8 cellular contexts compared by ENCODE assay signal in genomic region chr12:2692156-2692555, GRCh38.
A peak's percentile ranks its signal among the peaks of the same experiment; 100 is the strongest.
DNase-seq lines count a peak whose midpoint lies in the region; ATAC-seq, FAIRE-seq and TF ChIP-seq lines count a peak whose summit lies in the region.

No MANE protein-coding gene starts in this region.

- peaks cover 12% of the 10 kb centered on the region for H3K4me1 Mint-ChIP-seq in chondrocyte (ENCODE audit: low read depth)

- H3K27ac ChIP-seq in pancreas = no peak overlapping the region
- H3K27ac ChIP-seq in right cardiac atrium (ENCODE audit: low read length) = no peak overlapping the region
- no peak overlapping the region for H3K27ac ChIP-seq in foreskin keratinocyte

- H3K27ac Mint-ChIP-seq in chondrocyte (ENCODE audit: unreplicated experiment) = no peak overlapping the region

- no peak for ATAC-seq in pancreas
- ATAC-seq in right cardiac atrium = no peak
- ATAC-seq in foreskin keratinocyte = no peak

- peaks cover 7% of the 10 kb centered on the region for H3K27me3 Mint-ChIP-seq in chondrocyte (ENCODE audit: low read depth)

- H3K9me3 ChIP-seq in pancreas = no peaks in the 10 kb centered on the region
- no peaks in the 10 kb centered on the region for H3K9me3 ChIP-seq in right cardiac atrium (ENCODE audit: control insufficient read depth, low read length)

- TF ChIP-seq CTCF in chondrocyte (IDR thresholded peaks at IDR 0.05) = no peak
- TF ChIP-seq CTCF in pancreas (IDR thresholded peaks at IDR 0.05) = no peak
- TF ChIP-seq CTCF in foreskin keratinocyte (conservative IDR thresholded peaks at IDR 0.05) = no peak

- peaks cover 39% of the 10 kb centered on the region for H3K36me3 Mint-ChIP-seq in chondrocyte (ENCODE audit: low read depth)

- no peaks in the 10 kb centered on the region for H3K4me1 ChIP-seq in pancreas
- H3K4me1 ChIP-seq in right cardiac atrium (ENCODE audit: control insufficient read depth, insufficient read depth, low read length) = no peaks in the 10 kb centered on the region
- H3K4me1 ChIP-seq in foreskin keratinocyte = no peaks in the 10 kb centered on the region

- no peaks in the 10 kb centered on the region for H3K36me3 ChIP-seq in pancreas

- DNase-seq in NAMALWA (ENCODE audit: low spot score) = peak; percentile 53
- DNase-seq in chondrocyte (ENCODE audit: low spot score) = peak; percentile 59
- DNase-seq in pancreas = no peak
- no peak for DNase-seq in NCI-H146 (lab: John Stamatoyannopoulos, UW)
- DNase-seq in right cardiac atrium = no peak
- DNase-seq in 8988T = no peak
- no peak for DNase-seq in foreskin keratinocyte

- peaks cover 2% of the 10 kb centered on the region for H3K9me3 Mint-ChIP-seq in chondrocyte (ENCODE audit: low read depth)

- 61 to 69% methylated on average over 12 of the region's 12 CpGs for WGBS in pancreas, 2 donors
- WGBS in right cardiac atrium = 75% methylated on average over 12 of the region's 12 CpGs

- peak overlapping the region; percentile 56 for H3K4me3 Mint-ChIP-seq in chondrocyte (ENCODE audit: unreplicated experiment)

- FAIRE-seq in pancreas (lab: Jason Lieb, UNC) = no peak

- H3K27me3 ChIP-seq in pancreas (no peaks in the 10 kb centered on the region), right cardiac atrium (ENCODE audit: control insufficient read depth, insufficient read depth) (no peaks in the 10 kb centered on the region), foreskin keratinocyte (peaks cover 26% of the 10 kb centered on the region)

- peak overlapping the region; percentile 58 for H3K4me3 ChIP-seq in GM08714 (ENCODE audit: low read length)
- peak overlapping the region in 3 of 4 donors; percentile 20 to 61 (median 31) for H3K4me3 ChIP-seq in pancreas
- H3K4me3 ChIP-seq in right cardiac atrium (ENCODE audit: low read length) = no peak overlapping the region

- intact Hi-C loops in pancreas (cut with DNase I) = no loop called here
- intact Hi-C loops in right cardiac atrium (cut with DNase I) = no loop called here

Comparison
In these comparisons a context has a peak if more than half of its experiments do, and no peak if none do; other contexts are left out.
1. DNase-seq: peak in NAMALWA (single experiment) and chondrocyte (single experiment); none in pancreas (0 of 6), NCI-H146 (single experiment), right cardiac atrium (0 of 3), 8988T (single experiment) and foreskin keratinocyte (0 of 2).